Comparison of ENCODE assay signal across 9 cellular contexts in genomic region chr20:62652894-62653305, GRCh38. TPM values are rescaled to one million over a fixed set of nuclear protein-coding genes. Genes with fewer than 3 reads are reported as not detected.
DNase-seq lines count a peak whose midpoint lies in the region; ATAC-seq, FAIRE-seq and TF ChIP-seq lines count a peak whose summit lies in the region.
"Had no signal": no experiment of that assay in that cellular context is flagged by ENCODE, and none has a peak within 500 bp of the region (broad histone marks: within the 10 kb centered on the region; RNA-seq: fewer than 3 reads in every experiment).

No MANE protein-coding gene starts in this region.

- H3K9me3 Mint-ChIP-seq in naive thymus-derived CD8-positive, alpha-beta T cell: no peaks in the 10 kb centered on the region

- no peaks in the 10 kb centered on the region for H3K36me3 Mint-ChIP-seq in naive thymus-derived CD8-positive, alpha-beta T cell

- FAIRE-seq in urothelium cell line (lab: Jason Lieb, UNC): peak; percentile 48
- FAIRE-seq: RCC 7860 had no signal

- DNase-seq in Right ventricle myocardium superior: peak; percentile 56
- no peak for DNase-seq in left cardiac atrium
- no peak for DNase-seq in dorsolateral prefrontal cortex
- DNase-seq in naive thymus-derived CD8-positive, alpha-beta T cell: no peak
- DNase-seq in urothelium cell line (ENCODE audit: low spot score): no peak
- no peak for DNase-seq in HCEC 1CT
- DNase-seq in nucleus accumbens (lab: John Stamatoyannopoulos, UW): no peak
- no peak for DNase-seq in NCI-H748 treated with DMSO at 0.1 percent for 48 hours (lab: John Stamatoyannopoulos, UW)

- H3K27me3 Mint-ChIP-seq in naive thymus-derived CD8-positive, alpha-beta T cell: no peaks in the 10 kb centered on the region

- ATAC-seq in Right ventricle myocardium superior (ENCODE audit: poor library complexity) (no peak), left cardiac atrium (no peak)
- no peak for ATAC-seq in naive thymus-derived CD8-positive, alpha-beta T cell

- POLR2A ChIA-PET in naive thymus-derived CD8-positive, alpha-beta T cell (lab: Charles Lee): interaction anchor here (0.5 to 4.1 kb wide), 5 partner anchors 33 to 216 kb away, joined by 3 to 31 read pairs (median 4); no protein-coding TSS in a partner anchor

- peak overlapping the region in 57 of 59 donors; percentile 1 to 94 (median 76) for H3K27ac ChIP-seq in dorsolateral prefrontal cortex

- peaks cover 8 to 35% (median 26%) of the 10 kb centered on the region in 4 donors for H3K4me1 Mint-ChIP-seq in naive thymus-derived CD8-positive, alpha-beta T cell

- H3K27ac Mint-ChIP-seq in naive thymus-derived CD8-positive, alpha-beta T cell: peak overlapping the region in 6 of 10 donors; percentile 13 to 99 (median 98)

- H3K4me3 Mint-ChIP-seq in naive thymus-derived CD8-positive, alpha-beta T cell: peak overlapping the region in 4 of 10 donors; percentile 20 to 86 (median 54)

- H3K27me3 ChIP-seq in dorsolateral prefrontal cortex: no peaks in the 10 kb centered on the region

- no peak for TF ChIP-seq CTCF in dorsolateral prefrontal cortex (IDR thresholded peaks at IDR 0.05 in 54 of 56, conservative IDR thresholded peaks at IDR 0.05 in 2 of 56; ENCODE audit: low read depth in 1 of 56, partially characterized antibody in 56 of 56)

- peak overlapping the region in 23 of 59 donors; percentile 7 to 59 (median 39) for H3K4me3 ChIP-seq in dorsolateral prefrontal cortex

- intact Hi-C loops in Right ventricle myocardium superior (cut with DNase I) (no loop called here), left cardiac atrium (cut with DNase I) (no loop called here), dorsolateral prefrontal cortex (cut with DNase I) (no loop called here)

RNA-seq across cellular contexts. Expression of gene SLCO4A1, which starts 10.6 kb away (rescaled TPM):
- 12.1 TPM for total RNA-seq in Right ventricle myocardium superior
- total RNA-seq in left cardiac atrium: 10 to 100 TPM; 15.1 to 35.5 TPM
- 100 to 1,000 TPM in 3 of 120 experiments, 10 to 100 TPM in 117; 10.4 to 115 (median 38.3) TPM for total RNA-seq in dorsolateral prefrontal cortex
- total RNA-seq in naive thymus-derived CD8-positive, alpha-beta T cell: 1 to 10 TPM; 1.4 TPM
- polyA plus RNA-seq in naive thymus-derived CD8-positive, alpha-beta T cell: under 1 TPM in 1 of 3 donors, not detected in 2; 0.93 TPM

RNA-seq across cellular contexts. Expression of gene NTSR1, which starts 55.7 kb away (rescaled TPM):
- not detected for total RNA-seq in Right ventricle myocardium superior
- total RNA-seq in left cardiac atrium: not detected
- 1 to 10 TPM in 92 of 120 experiments, under 1 TPM in 28; 0.36 to 3.2 (median 1.3) TPM for total RNA-seq in dorsolateral prefrontal cortex
- total RNA-seq in naive thymus-derived CD8-positive, alpha-beta T cell: not detected
- polyA plus RNA-seq in naive thymus-derived CD8-positive, alpha-beta T cell: not detected
